12 cellular contexts compared by ENCODE assay signal in genomic region chr9:31394040-31394473, GRCh38.
DNase-seq lines count a peak whose midpoint lies in the region; ATAC-seq and TF ChIP-seq lines count a peak whose summit lies in the region.
"Had no signal": no experiment of that assay in that cellular context is flagged by ENCODE, and none has a peak within 500 bp of the region (broad histone marks: within the 10 kb centered on the region; RNA-seq: fewer than 3 reads in every experiment).

No MANE protein-coding gene starts in this region.

- ATAC-seq in GM18505 (IDR thresholded peaks at IDR 0.05; ENCODE audit: unreplicated experiment) (peak; percentile 37), HG02763 (IDR thresholded peaks at IDR 0.05; ENCODE audit: unreplicated experiment) (peak; percentile 50)
- ATAC-seq: activated T-cell treated with anti-CD3 and anti-CD28 coated beads, Interleukin-2, amount 50 U/mL, for 4 hours; HepG2; SK-N-SH treated with all-trans-retinoic acid at 6 μM for 48 hours had no signal

- no peaks in the 10 kb centered on the region for H3K9me2 ChIP-seq in Karpas-422 (replicated peaks; ENCODE audit: insufficient read depth, low read length)

- H3K4me1 Mint-ChIP-seq in Calu3 (ENCODE audit: low read depth, unreplicated experiment), result peaks cover 15% of the 10 kb centered on the region
- H3K4me1 Mint-ChIP-seq in HFFc6 (ENCODE audit: low read depth), result no peaks in the 10 kb centered on the region

- TF ChIP-seq CTCF in fibroblast of villous mesenchyme (IDR thresholded peaks at IDR 0.05; ENCODE audit: insufficient read depth, low read depth, low read length) (no peak), Calu3 (IDR thresholded peaks at IDR 0.05; ENCODE audit: unreplicated experiment) (no peak), HFFc6 (IDR thresholded peaks at IDR 0.05) (no peak)

- no peak overlapping the region for H3K4me2 ChIP-seq in Karpas-422 (ENCODE audit: low read depth, low read length, poor library complexity, severe bottlenecking)

- no peaks in the 10 kb centered on the region for H3K4me1 ChIP-seq in Karpas-422 (ENCODE audit: low read length)

- DNase-seq in NCI-H446 (lab: John Stamatoyannopoulos, UW) (peak; percentile 73 to 87), fibroblast of villous mesenchyme (ENCODE audit: low read depth) (peak; percentile 67), Calu3 (no peak), HFFc6 (no peak), Karpas-422 (no peak)
- no peak for DNase-seq in stimulated activated CD4-positive, alpha-beta T cell treated with anti-CD3 and anti-CD28 coated beads, Interleukin-4, amount 100 ng/mL, for 24 hours
- DNase-seq: activated T-cell treated with anti-CD3 and anti-CD28 coated beads, Interleukin-2, amount 50 U/mL, for 4 hours; CD8-positive, alpha-beta memory T cell had no signal

- no peaks in the 10 kb centered on the region for H3K79me2 ChIP-seq in Karpas-422 (ENCODE audit: low read length)

- H3K9me3 Mint-ChIP-seq in Calu3 (ENCODE audit: low read depth, unreplicated experiment) (peaks cover 2% of the 10 kb centered on the region), HFFc6 (peaks cover 11% of the 10 kb centered on the region)
- H3K9me3 Mint-ChIP-seq: activated T-cell treated with anti-CD3 and anti-CD28 coated beads, Interleukin-2, amount 50 U/mL, for 4 hours; CD8-positive, alpha-beta memory T cell had no signal

- H2AFZ ChIP-seq in Karpas-422 (ENCODE audit: low read length), result no peak overlapping the region

- H3K4me3 ChIP-seq in fibroblast of villous mesenchyme (ENCODE audit: low read depth, low read length) (no peak overlapping the region), Karpas-422 (ENCODE audit: low read length) (no peak overlapping the region)

- intact Hi-C loops in Calu3 (cut with micrococcal nuclease; ENCODE audit: unreplicated experiment), result no loop called here

- no peaks in the 10 kb centered on the region for H3K36me3 ChIP-seq in Karpas-422 (ENCODE audit: insufficient read depth, low read length)

- H3K4me3 Mint-ChIP-seq in Calu3 (ENCODE audit: low read depth, unreplicated experiment) (no peak overlapping the region), HFFc6 (no peak overlapping the region)
- H3K4me3 Mint-ChIP-seq: activated T-cell treated with anti-CD3 and anti-CD28 coated beads, Interleukin-2, amount 50 U/mL, for 4 hours; CD8-positive, alpha-beta memory T cell had no signal

- no peak overlapping the region for H3K27ac ChIP-seq in Karpas-422 (ENCODE audit: low read length)

- H3K27ac Mint-ChIP-seq in Calu3 (ENCODE audit: unreplicated experiment) (no peak overlapping the region), HFFc6 (no peak overlapping the region)

- no peak overlapping the region for H3K9ac ChIP-seq in Karpas-422 (ENCODE audit: low read length)

- H3K36me3 Mint-ChIP-seq in Calu3 (ENCODE audit: insufficient read depth, unreplicated experiment) (no peaks in the 10 kb centered on the region), HFFc6 (ENCODE audit: low read depth) (no peaks in the 10 kb centered on the region)

- no peaks in the 10 kb centered on the region for H3K27me3 ChIP-seq in Karpas-422 (ENCODE audit: low read length)

- CTCF ChIA-PET in Calu3 (lab: Charles Lee), result no interaction called here

- no TSS peak for BruUV-seq in Calu3 (replicated peaks; lab: Mats Ljungman, UMichigan)

- TF ChIP-seq POLR2A in GM18505 (IDR thresholded peaks at IDR 0.05; ENCODE audit: borderline replicate concordance, extremely low read depth, insufficient read depth, insufficient read length), result no peak

- H4K20me1 ChIP-seq in Karpas-422 (ENCODE audit: insufficient read depth, low read depth, low read length), result no peaks in the 10 kb centered on the region

- H3K9me3 ChIP-seq in Karpas-422 (ENCODE audit: low read length), result peaks cover 8% of the 10 kb centered on the region; the same call in 1 of the 2 replicates

- H3K27me3 Mint-ChIP-seq in Calu3 (ENCODE audit: unreplicated experiment) (no peaks in the 10 kb centered on the region), HFFc6 (ENCODE audit: insufficient read depth) (no peaks in the 10 kb centered on the region)

Comparison
In these comparisons a context has a peak if more than half of its experiments do, and no peak if none do; other contexts are left out.
1. DNase-seq: peak in NCI-H446 (2 of 2) and fibroblast of villous mesenchyme (single experiment); none in stimulated activated CD4-positive, alpha-beta T cell treated with anti-CD3 and anti-CD28 coated beads, Interleukin-4, amount 100 ng/mL, for 24 hours (single experiment), Calu3 (single experiment), HFFc6 (single experiment) and Karpas-422 (single experiment).